In genomic region chr4:122764808-122765189, GRCh38 we compare ENCODE assay signal across 8 cellular contexts. TPM values are rescaled to one million over a fixed set of nuclear protein-coding genes. Genes with fewer than 3 reads are reported as not detected.
DNase-seq lines count a peak whose midpoint lies in the region; ATAC-seq and TF ChIP-seq lines count a peak whose summit lies in the region.

No MANE protein-coding gene starts in this region.

- TF ChIP-seq POLR2A in esophagus squamous epithelium (IDR thresholded peaks at IDR 0.05), result no peak

- TF ChIP-seq CTCF in ascending aorta (IDR thresholded peaks at IDR 0.05) (no peak), esophagus squamous epithelium (IDR thresholded peaks at IDR 0.05) (no peak)

- ATAC-seq in GM19397 (IDR thresholded peaks at IDR 0.05; ENCODE audit: unreplicated experiment) (peak; percentile 67), HG03342 (IDR thresholded peaks at IDR 0.05; ENCODE audit: unreplicated experiment) (peak; percentile 92)

- H3K27me3 ChIP-seq in ascending aorta (no peaks in the 10 kb centered on the region), esophagus squamous epithelium (no peaks in the 10 kb centered on the region)

- intact Hi-C loops in ascending aorta (cut with DNase I), result no loop called here
- intact Hi-C loops in esophagus squamous epithelium (cut with DNase I), result no loop called here

- H3K27ac ChIP-seq in ascending aorta, result peak overlapping the region; percentile 19 to 42
- H3K27ac ChIP-seq in esophagus squamous epithelium, result no peak overlapping the region

- 44 to 56% methylated on average over 1 of the region's 1 CpG for WGBS in esophagus squamous epithelium, 2 donors

- peak; percentile 22 for DNase-seq in AG08396 (ENCODE audit: low spot score)
- DNase-seq in ascending aorta (ENCODE audit: low spot score in 2 of 2), result no peak
- no peak for DNase-seq in foreskin melanocyte
- DNase-seq in NCI-H526 treated with DMSO at 0.1 percent for 48 hours (lab: John Stamatoyannopoulos, UW), result no peak
- no peak for DNase-seq in esophagus squamous epithelium (lab: John Stamatoyannopoulos, UW)
- no peak for DNase-seq in stimulated activated CD4-positive, alpha-beta T cell treated with anti-CD3 and anti-CD28 coated beads, Interleukin-12 subunit alpha, Interleukin-12 subunit beta, amount 100 ng/mL, for 4 hours

- no peaks in the 10 kb centered on the region for H3K9me3 ChIP-seq in ascending aorta
- no peaks in the 10 kb centered on the region for H3K9me3 ChIP-seq in esophagus squamous epithelium

- no peak overlapping the region for H3K4me3 ChIP-seq in ascending aorta
- no peak overlapping the region for H3K4me3 ChIP-seq in esophagus squamous epithelium

- H3K4me1 ChIP-seq in ascending aorta (peaks cover 0 to 15% of the 10 kb centered on the region in 2 donors), esophagus squamous epithelium (peaks cover 0 to 8% (median 5%) of the 10 kb centered on the region in 3 donors)

- no peaks in the 10 kb centered on the region for H3K36me3 ChIP-seq in ascending aorta
- H3K36me3 ChIP-seq in esophagus squamous epithelium, result no peaks in the 10 kb centered on the region

RNA-seq across cellular contexts. Expression of gene BBS12, which starts 32.3 kb away (rescaled TPM):
- total RNA-seq in ascending aorta (not detected), esophagus squamous epithelium (1 to 10 TPM in 2 of 4 donors, under 1 TPM in 2; 0.49 to 2.5 (median 1.0) TPM)

Comparison
In these comparisons a context has a peak if more than half of its experiments do, and no peak if none do; other contexts are left out.
1. H3K27ac ChIP-seq: peak in ascending aorta (2 of 2); none in esophagus squamous epithelium (0 of 4).